In genomic region chr2:45793998-45794720, GRCh38 we compare ENCODE assay signal across 19 cellular contexts.
A peak's percentile ranks its signal among the peaks of the same experiment; 100 is the strongest.
DNase-seq lines count a peak whose midpoint lies in the region; ATAC-seq, FAIRE-seq and TF ChIP-seq lines count a peak whose summit lies in the region.
"Had no signal": no experiment of that assay in that cellular context is flagged by ENCODE, and none has a peak within 500 bp of the region (broad histone marks: within the 10 kb centered on the region; RNA-seq: fewer than 3 reads in every experiment).

No MANE protein-coding gene starts in this region.

- H2BK120ac ChIP-seq in mesenchymal stem cell (ENCODE audit: low read depth, low read length), result no peak overlapping the region

- H3K14ac ChIP-seq in mesenchymal stem cell (ENCODE audit: low read length in 2 of 2), result no peak overlapping the region

- H4K8ac ChIP-seq in mesenchymal stem cell (ENCODE audit: low read length), result no peak overlapping the region

- H3K79me1 ChIP-seq in mesenchymal stem cell (replicated peaks; ENCODE audit: low read length, poor library complexity, severe bottlenecking), result peaks cover 5% of the 10 kb centered on the region

- no peak for TF ChIP-seq POLR2A in K562 (conservative IDR thresholded peaks at IDR 0.05)
- TF ChIP-seq POLR2A in right lobe of liver (IDR thresholded peaks at IDR 0.05), result no peak

- H2AFZ ChIP-seq in K562 (ENCODE audit: low read depth, low read length), result peak overlapping the region; percentile 66
- no peak overlapping the region for H2AFZ ChIP-seq in mesenchymal stem cell (ENCODE audit: low read depth, low read length)

- H2AK5ac ChIP-seq in mesenchymal stem cell (ENCODE audit: low read length, severe bottlenecking), result no peak overlapping the region

- no peaks in the 10 kb centered on the region for H3K9me1 ChIP-seq in K562 (ENCODE audit: control insufficient read depth, insufficient read depth, low read length)

- H4K20me1 ChIP-seq in K562 (replicated peaks; ENCODE audit: control insufficient read depth, insufficient read depth, low read length), result no peaks in the 10 kb centered on the region

- H3K9me3 ChIP-seq in K562 (replicated peaks; ENCODE audit: control insufficient read depth, insufficient read depth, low read depth, low read length) (no peaks in the 10 kb centered on the region), right lobe of liver (no peaks in the 10 kb centered on the region), mesenchymal stem cell (ENCODE audit: control insufficient read depth, low read length) (no peaks in the 10 kb centered on the region)
- H3K9me3 ChIP-seq: ovary, stomach had no signal

- CTCF ChIA-PET in K562 (lab: Yijun Ruan, JAX; ENCODE audit: low intra/inter-chr PET ratio), result no interaction called here

- peak overlapping the region in 1 of 2 experiments; percentile 57; a peak in 1 of 4 replicates for H3K9ac ChIP-seq in K562 (ENCODE audit: insufficient read depth in 1 of 2, low read depth in 2 of 2, low read length in 2 of 2)
- H3K9ac ChIP-seq in mesenchymal stem cell (ENCODE audit: low read length), result no peak overlapping the region
- H3K9ac ChIP-seq: KMS-11 had no signal

- DNase-seq in A172 (ENCODE audit: low spot score) (peak; percentile 38), HT1080 (ENCODE audit: low read depth) (peak; percentile 32), K562 (ENCODE audit: extremely low read depth in 1 of 4, low spot score in 3 of 4) (no peak), right lobe of liver (no peak), mesenchymal stem cell (no peak)
- no peak for DNase-seq in stimulated activated CD8-positive, alpha-beta memory T cell treated with anti-CD3 and anti-CD28 coated beads, Interleukin-4, amount 100 ng/mL, for 48 hours
- no peak for DNase-seq in activated CD4-positive, CD25-positive, alpha-beta regulatory T cell treated with anti-CD3 and anti-CD28 coated beads, Interleukin-2, amount 50 U/mL, for 72 hours
- DNase-seq: activated CD4-positive, alpha-beta T cell treated with anti-CD3 and anti-CD28 coated beads, Interleukin-2, amount 50 U/mL, for 48 hours; activated T-cell treated with anti-CD3 and anti-CD28 coated beads, Interleukin-2, amount 50 U/mL, for 4 hours; Calu3; cerebellar nuclear complex; HCEC 1CT; head of caudate nucleus; ovary; PC-3; stomach had no signal

- no peak for TF ChIP-seq RAD21 in K562 (CRISPR knock-in tag; conservative IDR thresholded peaks at IDR 0.05 in 1 of 2, IDR thresholded peaks at IDR 0.05 in 1 of 2)

- H3K23ac ChIP-seq in mesenchymal stem cell (ENCODE audit: low read length in 2 of 2), result no peak overlapping the region

- H3K27ac ChIP-seq in K562 (ENCODE audit: extremely low read depth, low read depth, low read length), result no peak overlapping the region
- H3K27ac ChIP-seq in right lobe of liver, result no peak overlapping the region
- H3K27ac ChIP-seq in mesenchymal stem cell (ENCODE audit: low read length, poor library complexity, severe bottlenecking), result no peak overlapping the region
- H3K27ac ChIP-seq: KMS-11, ovary, stomach had no signal

- POLR2A ChIA-PET in K562 (lab: Yijun Ruan, JAX), result interaction anchor here (1.2 to 1.6 kb wide), 2 partner anchors 16 to 61 kb away, joined by 3 to 4 read pairs; no protein-coding TSS in a partner anchor

- 15% methylated on average over 20 of the region's 20 CpGs for WGBS in K562 (ENCODE audit: insufficient coverage, low coverage, missing lambda C conversion rate)
- WGBS in right lobe of liver (ENCODE audit: insufficient coverage, low coverage, low lambda C conversion rate, missing lambda C conversion rate), result 72% methylated on average over 18 of the region's 20 CpGs
- WGBS in mesenchymal stem cell, result 83% methylated on average over 20 of the region's 20 CpGs

- intact Hi-C loops in K562 (cut with micrococcal nuclease), result no loop called here
- intact Hi-C loops in right lobe of liver (cut with DNase I), result no loop called here

- TF ChIP-seq CTCF in K562 (IDR thresholded peaks at IDR 0.05 in 2 of 3, conservative IDR thresholded peaks at IDR 0.05 in 1 of 3; ENCODE audit: insufficient read depth in 2 of 3, low read depth in 1 of 3, low read length in 3 of 3) (no peak), right lobe of liver (IDR thresholded peaks at IDR 0.05) (no peak)

- in situ Hi-C loops in K562 (cut with MboI), result no loop called here

- H3K4me1 ChIP-seq in K562 (replicated peaks in 1 of 2; ENCODE audit: control insufficient read depth in 2 of 2, insufficient read depth in 2 of 2, low read length in 2 of 2) (no peaks in the 10 kb centered on the region; a peak in 2 of 5 replicates), right lobe of liver (no peaks in the 10 kb centered on the region), mesenchymal stem cell (ENCODE audit: control insufficient read depth, insufficient read depth, low read depth, low read length) (peaks cover 1% of the 10 kb centered on the region)

- FAIRE-seq in K562 (lab: Jason Lieb, UNC), result peak; percentile 48
- FAIRE-seq: keratinocyte had no signal

- H2BK5ac ChIP-seq in mesenchymal stem cell (ENCODE audit: low read depth, low read length, poor library complexity, severe bottlenecking), result no peak overlapping the region

- no peak overlapping the region for H4K91ac ChIP-seq in mesenchymal stem cell (ENCODE audit: low read length)

- H2BK12ac ChIP-seq in mesenchymal stem cell (ENCODE audit: low read length in 2 of 2), result no peak overlapping the region

- H3K36me3 ChIP-seq in K562 (ENCODE audit: control insufficient read depth, insufficient read depth, low read length) (no peaks in the 10 kb centered on the region), right lobe of liver (no peaks in the 10 kb centered on the region), mesenchymal stem cell (ENCODE audit: control insufficient read depth in 1 of 2, insufficient read depth in 2 of 2, low read depth in 1 of 2, low read length in 2 of 2) (peaks cover 0 to 2% of the 10 kb centered on the region in 2 experiments)
- H3K36me3 ChIP-seq: ovary, stomach had no signal

- H3K4me3 ChIP-seq in K562, result no peak overlapping the region
- no peak overlapping the region for H3K4me3 ChIP-seq in right lobe of liver
- H3K4me3 ChIP-seq in mesenchymal stem cell (ENCODE audit: insufficient read depth in 1 of 2, low read depth in 1 of 2, low read length in 2 of 2), result no peak overlapping the region
- H3K4me3 ChIP-seq: ovary, stomach had no signal

- H3K79me2 ChIP-seq in K562 (ENCODE audit: control insufficient read depth, insufficient read depth, low read length), result no peaks in the 10 kb centered on the region

- H3K4me2 ChIP-seq in K562 (ENCODE audit: insufficient read depth, low read length) (peak overlapping the region; percentile 16; the same call in 1 of the 2 replicates), mesenchymal stem cell (ENCODE audit: low read length, poor library complexity, severe bottlenecking) (no peak overlapping the region)
- H3K4me2 ChIP-seq: KMS-11 had no signal

- no peak overlapping the region for H3K18ac ChIP-seq in mesenchymal stem cell (ENCODE audit: low read depth in 1 of 2, low read length in 2 of 2)

- no peak for TF ChIP-seq EP300 in K562 (IDR thresholded peaks at IDR 0.05; ENCODE audit: low read length)

- H2BK15ac ChIP-seq in mesenchymal stem cell (ENCODE audit: low read depth, poor library complexity, severe bottlenecking), result no peak overlapping the region

- H3K4ac ChIP-seq in mesenchymal stem cell (ENCODE audit: low read depth in 1 of 2, low read length in 2 of 2), result no peak overlapping the region

- ATAC-seq in K562 (peak; percentile 49; the same call in 2 of the 3 replicates), right lobe of liver (peak in 3 of 4 donors; percentile 21 to 48 (median 40)), GM21723 (IDR thresholded peaks at IDR 0.05; ENCODE audit: unreplicated experiment) (no peak)
- ATAC-seq: activated T-cell treated with anti-CD3 and anti-CD28 coated beads, Interleukin-2, amount 50 U/mL, for 4 hours; PC-3 had no signal

- H3K27me3 ChIP-seq in K562 (ENCODE audit: control insufficient read depth in 2 of 2, insufficient read depth in 2 of 2, low read length in 2 of 2), result peaks cover 4 to 19% of the 10 kb centered on the region in 2 experiments; a peak in 3 of 5 replicates
- H3K27me3 ChIP-seq in right lobe of liver, result no peaks in the 10 kb centered on the region
- no peaks in the 10 kb centered on the region for H3K27me3 ChIP-seq in mesenchymal stem cell (ENCODE audit: control insufficient read depth in 1 of 2, insufficient read depth in 1 of 2, low read length in 2 of 2)
- H3K27me3 ChIP-seq: ovary, stomach had no signal

- BruUV-seq in K562 (replicated peaks; lab: Mats Ljungman, UMichigan), result no TSS peak

TF ChIP-seq in K562, 482 proteins besides CTCF, POLR2A, EP300 and RAD21:
- TF ChIP-seq CHD4 (IDR thresholded peaks at IDR 0.05; ENCODE audit: insufficient read depth, insufficient replicate concordance, low read depth, low read length, poor library complexity, severe bottlenecking) (peak; percentile 40), ATF4 (CRISPR knock-in tag; IDR thresholded peaks at IDR 0.05) (peak; percentile 29; the same call in 1 of the 2 replicates), C11orf30 (IDR thresholded peaks at IDR 0.05; ENCODE audit: low read depth) (no peak), ZBTB17 (CRISPR knock-in tag; IDR thresholded peaks at IDR 0.05) (0 out of 2 replicates have a peak, but pooled peaks have one; percentile 41), BRF2 (IDR thresholded peaks at IDR 0.05; ENCODE audit: borderline replicate concordance, insufficient read depth, insufficient read length) (no peak)

Comparison
In these comparisons a context has a peak if more than half of its experiments do, and no peak if none do; other contexts are left out.
1. DNase-seq: peak in A172 (single experiment) and HT1080 (single experiment); none in K562 (0 of 4), right lobe of liver (0 of 3), stimulated activated CD8-positive, alpha-beta memory T cell treated with anti-CD3 and anti-CD28 coated beads, Interleukin-4, amount 100 ng/mL, for 48 hours (single experiment), activated CD4-positive, CD25-positive, alpha-beta regulatory T cell treated with anti-CD3 and anti-CD28 coated beads, Interleukin-2, amount 50 U/mL, for 72 hours (single experiment) and mesenchymal stem cell (single experiment).